9 cellular contexts compared by ENCODE assay signal in genomic region chr19:40284251-40284500, GRCh38. TPM values are rescaled to one million over a fixed set of nuclear protein-coding genes. Genes with fewer than 3 reads are reported as not detected.
DNase-seq lines count a peak whose midpoint lies in the region; ATAC-seq and TF ChIP-seq lines count a peak whose summit lies in the region.
"Had no signal": no experiment of that assay in that cellular context is flagged by ENCODE, and none has a peak within 500 bp of the region (broad histone marks: within the 10 kb centered on the region; RNA-seq: fewer than 3 reads in every experiment).

No MANE protein-coding gene starts in this region.

- peak overlapping the region; percentile 95 for H3K4me3 Mint-ChIP-seq in nephron progenitor cell

- H3K36me3 ChIP-seq in BJ (ENCODE audit: control insufficient read depth, insufficient read depth, low read length) (0 out of 2 replicates have a peak, but pooled peaks cover 2% of the 10 kb centered on the region), MG63 (peaks cover 25% of the 10 kb centered on the region), duodenal mucosa (ENCODE audit: control insufficient read depth in 1 of 2, insufficient read depth in 2 of 2, low read length in 2 of 2) (peaks cover 0 to 2% of the 10 kb centered on the region in 2 donors)

- H3K9ac ChIP-seq in duodenal mucosa (ENCODE audit: low read depth in 1 of 2, low read length in 2 of 2) = peak overlapping the region; percentile 91 to 92

- ATAC-seq in GM21423 (IDR thresholded peaks at IDR 0.05; ENCODE audit: unreplicated experiment) = no peak
- ATAC-seq in GM21381 (IDR thresholded peaks at IDR 0.05; ENCODE audit: unreplicated experiment) = no peak
- ATAC-seq in GM18861 (IDR thresholded peaks at IDR 0.05; ENCODE audit: unreplicated experiment) = no peak

- H3K27me3 ChIP-seq in BJ (ENCODE audit: control insufficient read depth, insufficient read depth, low read length) (no peaks in the 10 kb centered on the region), MG63 (no peaks in the 10 kb centered on the region), duodenal mucosa (ENCODE audit: control insufficient read depth in 1 of 2, insufficient read depth in 2 of 2, low read length in 2 of 2) (no peaks in the 10 kb centered on the region)

- DNase-seq in BJ (ENCODE audit: low read depth) (no peak), MG63 (no peak), nephron progenitor cell (no peak), NCI-H1417 (lab: John Stamatoyannopoulos, UW) (no peak)

- POLR2A ChIA-PET in BJ (lab: Charles Lee) = interaction anchor here (1.2 kb wide), 1 partner anchor 11 kb away, joined by 4 read pairs; no protein-coding TSS in a partner anchor

- H3K36me3 Mint-ChIP-seq in nephron progenitor cell (ENCODE audit: low read depth) = no peaks in the 10 kb centered on the region

- peaks cover 55 to 56% of the 10 kb centered on the region in 2 donors for H3K4me1 ChIP-seq in duodenal mucosa (ENCODE audit: control insufficient read depth in 1 of 2, insufficient read depth in 2 of 2, low read length in 2 of 2)

- H3K9me3 ChIP-seq in MG63 (no peaks in the 10 kb centered on the region), duodenal mucosa (ENCODE audit: control insufficient read depth in 1 of 2, low read length in 2 of 2) (no peaks in the 10 kb centered on the region)

- H3K9me3 Mint-ChIP-seq in nephron progenitor cell = no peaks in the 10 kb centered on the region

- TF ChIP-seq CTCF in BJ (IDR thresholded peaks at IDR 0.05; ENCODE audit: insufficient read depth, low read depth, low read length) = no peak
- TF ChIP-seq CTCF in nephron progenitor cell (IDR thresholded peaks at IDR 0.05) = no peak

- CTCF ChIA-PET in BJ (lab: Yijun Ruan, JAX) = interaction anchor here (0.9 to 2.2 kb wide), 3 partner anchors 21 to 180 kb away, joined by 3 to 6 read pairs (median 4); no protein-coding TSS in a partner anchor

- H3K27ac Mint-ChIP-seq in nephron progenitor cell = peak overlapping the region; percentile 97

- peak overlapping the region; percentile 85 for H3K27ac ChIP-seq in duodenal mucosa (ENCODE audit: low read depth, low read length)

- H3K27me3 Mint-ChIP-seq in nephron progenitor cell (ENCODE audit: low read depth, poor library complexity) = peaks cover under 1% of the 10 kb centered on the region

- H3K4me3 ChIP-seq in BJ (ENCODE audit: low read depth, low read length) (peak overlapping the region; percentile 76), MG63 (peak overlapping the region; percentile 96), duodenal mucosa (ENCODE audit: low read depth in 1 of 2, low read length in 2 of 2) (peak overlapping the region; percentile 84 to 90)

- H3K4me1 Mint-ChIP-seq in nephron progenitor cell = peaks cover 73% of the 10 kb centered on the region

RNA-seq across cellular contexts. Expression of gene AKT2, which starts 1.0 kb away (rescaled TPM):
- polyA plus RNA-seq in BJ (2011; rRNA removed) = 113 and 162 TPM in 2 replicates
- 96.1 and 154 TPM in 2 replicates for polyA minus RNA-seq in BJ (2011; rRNA and poly(A)+ RNA removed)
- total RNA-seq in MG63 (2014; rRNA removed; shearing (Covaris generic); ENCODE audit: low replicate concordance) = 104 and 131 TPM in 2 replicates

RNA-seq across cellular contexts. Expression of gene CCNP, which starts 57.7 kb away (rescaled TPM):
- polyA plus RNA-seq in BJ (2011; rRNA removed) = 0.06 and 0.17 TPM in 2 replicates
- polyA minus RNA-seq in BJ (2011; rRNA and poly(A)+ RNA removed) = 0.09 TPM in 1 of 2 replicates, not detected in the other
- not detected in 2 replicates for total RNA-seq in MG63 (2014; rRNA removed; shearing (Covaris generic); ENCODE audit: low replicate concordance)
- total RNA-seq: activated CD8-positive, alpha-beta memory T cell treated with anti-CD3 and anti-CD28 coated beads for 36 hours had no signal
